Comparison of ENCODE assay signal across 35 cellular contexts in genomic region chr1:116958110-116958509, GRCh38. TPM values are rescaled to one million over a fixed set of nuclear protein-coding genes. Genes with fewer than 3 reads are reported as not detected.
A peak's percentile ranks its signal among the peaks of the same experiment; 100 is the strongest.
DNase-seq lines count a peak whose midpoint lies in the region; ATAC-seq and TF ChIP-seq lines count a peak whose summit lies in the region.
"Had no signal": no experiment of that assay in that cellular context is flagged by ENCODE, and none has a peak within 500 bp of the region (broad histone marks: within the 10 kb centered on the region; RNA-seq: fewer than 3 reads in every experiment).

No MANE protein-coding gene starts in this region.

- peaks cover 19% of the 10 kb centered on the region for H3K36me3 ChIP-seq in left ventricle myocardium inferior
- peaks cover 25% of the 10 kb centered on the region for H3K36me3 ChIP-seq in right atrium auricular region
- peaks cover 0 to 28% (median 16%) of the 10 kb centered on the region in 4 donors for H3K36me3 ChIP-seq in esophagus muscularis mucosa
- peaks cover 0 to 4% of the 10 kb centered on the region in 2 donors for H3K36me3 ChIP-seq in prostate gland
- H3K36me3 ChIP-seq: BE2C, BLaER1 had no signal

- TF ChIP-seq CTCF in left ventricle myocardium inferior (IDR thresholded peaks at IDR 0.05; ENCODE audit: borderline replicate concordance) (no peak), right atrium auricular region (IDR thresholded peaks at IDR 0.05) (no peak), esophagus muscularis mucosa (IDR thresholded peaks at IDR 0.05) (no peak), prostate gland (IDR thresholded peaks at IDR 0.05) (no peak)

- H3K9me3 ChIP-seq in left ventricle myocardium inferior (replicated peaks) (no peaks in the 10 kb centered on the region), right atrium auricular region (no peaks in the 10 kb centered on the region), esophagus muscularis mucosa (no peaks in the 10 kb centered on the region), prostate gland (no peaks in the 10 kb centered on the region)
- H3K9me3 ChIP-seq: A549; BE2C; BLaER1; BLaER1 treated with 17β-estradiol and CSF1 and Interleukin-3, amounts not matched to agents 10 nM and 100 nM; Caco-2 had no signal

- DNase-seq in left ventricle myocardium inferior: no peak
- DNase-seq in left cardiac atrium: no peak
- DNase-seq in right atrium auricular region (ENCODE audit: low spot score): no peak
- no peak for DNase-seq in cardiac septum (ENCODE audit: low spot score)
- peak; percentile 53 for DNase-seq in esophagus muscularis mucosa (ENCODE audit: extremely low spot score)
- DNase-seq in islet precursor cell: peak; percentile 49
- no peak for DNase-seq in SKM-1 treated with dmso at 0.1 percent for 144 hours (lab: John Stamatoyannopoulos, UW; ENCODE audit: unreplicated experiment)
- DNase-seq in prostate gland (ENCODE audit: low spot score): no peak
- DNase-seq: 8988T; ACHN; AML-193; BE2C; C1 segment of cervical spinal cord; Caco-2; Calu3; CD4-positive, alpha-beta memory T cell; CD4-positive, alpha-beta T cell; CD4-positive, CD25-positive, alpha-beta regulatory T cell; CD8-positive, alpha-beta memory T cell; CD8-positive, alpha-beta T cell; COR-L47; DMS 273 treated with DMSO at 0.1 percent for 48 hours; DMS153; DMS53; DMS79; DMS79 treated with DMSO at 0.1 percent for 48 hours; DND-41; EL had no signal

- 69% methylated on average over 4 of the region's 4 CpGs for WGBS in esophagus muscularis mucosa
- WGBS in prostate gland: 86% methylated on average over 4 of the region's 4 CpGs

- H3K4me1 ChIP-seq in left ventricle myocardium inferior (peaks cover 57% of the 10 kb centered on the region), right atrium auricular region (peaks cover 0 to 31% of the 10 kb centered on the region in 2 donors), esophagus muscularis mucosa (peaks cover 0 to 67% (median 46%) of the 10 kb centered on the region in 4 donors), prostate gland (replicated peaks) (no peaks in the 10 kb centered on the region)
- H3K4me1 ChIP-seq: A549, BE2C, BLaER1, Caco-2 had no signal

- TF ChIP-seq POLR2A in esophagus muscularis mucosa (IDR thresholded peaks at IDR 0.05; ENCODE audit: low read depth) (no peak), prostate gland (IDR thresholded peaks at IDR 0.05) (no peak)

- TF ChIP-seq EP300 in esophagus muscularis mucosa (IDR thresholded peaks at IDR 0.05): no peak

- H3K27me3 ChIP-seq in left ventricle myocardium inferior (ENCODE audit: low read depth): no peaks in the 10 kb centered on the region
- no peaks in the 10 kb centered on the region for H3K27me3 ChIP-seq in right atrium auricular region
- H3K27me3 ChIP-seq in esophagus muscularis mucosa: no peaks in the 10 kb centered on the region
- no peaks in the 10 kb centered on the region for H3K27me3 ChIP-seq in prostate gland (replicated peaks; ENCODE audit: insufficient read depth)
- H3K27me3 ChIP-seq: BE2C; BLaER1; BLaER1 treated with 17β-estradiol and CSF1 and Interleukin-3, amounts not matched to agents 10 nM and 100 nM had no signal

- H3K4me3 ChIP-seq in left ventricle myocardium inferior: no peak overlapping the region
- no peak overlapping the region for H3K4me3 ChIP-seq in right atrium auricular region
- no peak overlapping the region for H3K4me3 ChIP-seq in esophagus muscularis mucosa
- H3K4me3 ChIP-seq in prostate gland: no peak overlapping the region
- H3K4me3 ChIP-seq: A549; BLaER1; BLaER1 treated with 17β-estradiol and CSF1 and Interleukin-3, amounts not matched to agents 10 nM and 100 nM had no signal

- H3K27ac ChIP-seq in left ventricle myocardium inferior (replicated peaks) (peak overlapping the region; percentile 5), right atrium auricular region (peak overlapping the region; percentile 30), esophagus muscularis mucosa (replicated peaks in 1 of 4) (no peak overlapping the region), prostate gland (no peak overlapping the region)
- H3K27ac ChIP-seq: 22Rv1; A549; BLaER1; BLaER1 treated with 17β-estradiol and CSF1 and Interleukin-3, amounts not matched to agents 10 nM and 100 nM; C4-2B had no signal

- intact Hi-C loops in left ventricle myocardium inferior (cut with micrococcal nuclease) (no loop called here), left cardiac atrium (cut with DNase I) (no loop called here), cardiac septum (cut with DNase I) (no loop called here), esophagus muscularis mucosa (cut with DNase I) (no loop called here), prostate gland (cut with DNase I) (no loop called here)

- ATAC-seq in left cardiac atrium: no peak
- ATAC-seq: A549; CD8-positive, alpha-beta T cell had no signal

RNA-seq across cellular contexts. Expression of gene CD101, which starts 43.5 kb away (rescaled TPM):
- total RNA-seq in left ventricle myocardium inferior (0.74 TPM), left cardiac atrium (1 to 10 TPM; 1.1 to 3.1 TPM), right atrium auricular region (1 to 10 TPM in 1 of 2 donors, under 1 TPM in 1; 0.11 to 1.3 TPM), cardiac septum (1.6 TPM), esophagus muscularis mucosa (1 to 10 TPM in 2 of 4 donors, under 1 TPM in 2; 0.26 to 1.5 (median 0.87) TPM), prostate gland (1 to 10 TPM in 1 of 2 donors, under 1 TPM in 1; 0.59 to 1.1 TPM)
- total RNA-seq: A172, B cell had no signal

RNA-seq across cellular contexts. Expression of gene PTGFRN, which starts 48.4 kb away (rescaled TPM):
- total RNA-seq in left ventricle myocardium inferior (111 TPM), left cardiac atrium (100 to 1,000 TPM; 159 to 179 TPM), right atrium auricular region (100 to 1,000 TPM; 129 to 141 TPM), cardiac septum (216 TPM), esophagus muscularis mucosa (100 to 1,000 TPM in 3 of 4 donors, 10 to 100 TPM in 1; 69.1 to 150 (median 106) TPM), prostate gland (10 to 100 TPM; 37.1 to 70.7 TPM)

Comparison
In these comparisons a context has a peak if more than half of its experiments do, and no peak if none do; other contexts are left out.
1. DNase-seq: peak in esophagus muscularis mucosa (single experiment) and islet precursor cell (single experiment); none in left ventricle myocardium inferior (single experiment), left cardiac atrium (single experiment), right atrium auricular region (single experiment), cardiac septum (single experiment), SKM-1 treated with dmso at 0.1 percent for 144 hours (single experiment) and prostate gland (single experiment).
2. H3K27ac ChIP-seq: peak in left ventricle myocardium inferior (single experiment) and right atrium auricular region (2 of 2); none in esophagus muscularis mucosa (0 of 4) and prostate gland (0 of 2).